In genomic region chr13:93687261-93687660, GRCh38 we compare ENCODE assay signal across 1 cellular context.
TF ChIP-seq lines count a peak whose summit lies in the region.

No MANE protein-coding gene starts in this region.

TF ChIP-seq in IMR-90, 13 proteins besides CTCF, POLR2A, EP300 and RAD21 (continued from another document):
- TF ChIP-seq CEBPB (IDR thresholded peaks at IDR 0.05; ENCODE audit: low read depth, low read length) (no peak), RCOR1 (IDR thresholded peaks at IDR 0.05; ENCODE audit: insufficient replicate concordance, low read length) (no peak), MAZ (IDR thresholded peaks at IDR 0.05; ENCODE audit: borderline replicate concordance, low read depth, low read length) (no peak)
